26 cellular contexts compared by ENCODE assay signal in genomic region chr3:68751883-68752282, GRCh38.
DNase-seq lines count a peak whose midpoint lies in the region; ATAC-seq and TF ChIP-seq lines count a peak whose summit lies in the region.
"Had no signal": no experiment of that assay in that cellular context is flagged by ENCODE, and none has a peak within 500 bp of the region (broad histone marks: within the 10 kb centered on the region; RNA-seq: fewer than 3 reads in every experiment).

No MANE protein-coding gene starts in this region.

- peak; percentile 73 for ATAC-seq in activated naive CD8-positive, alpha-beta T cell treated with anti-CD3 and anti-CD28 coated beads, Interleukin-2, amount 10 ng/mL, durations not matched to agents 7 days and 5 days (ENCODE audit: low read depth)
- ATAC-seq in GM19452 (IDR thresholded peaks at IDR 0.05; ENCODE audit: unreplicated experiment), result peak; percentile 47
- peak; percentile 49 for ATAC-seq in HG03460 (IDR thresholded peaks at IDR 0.05; ENCODE audit: unreplicated experiment)
- peak; percentile 43 to 59 for ATAC-seq in stimulated activated naive B cell treated with anti-CD40 and anti-IgM and Interleukin-4, amounts not matched to agents 10 μg/mL and 1 μg/mL and 100 μg/mL, for 72 hours (replicated peaks)
- ATAC-seq: A549, natural killer cell, pancreas had no signal

- peak overlapping the region; percentile 4 for H3K27ac Mint-ChIP-seq in activated naive CD8-positive, alpha-beta T cell treated with anti-CD3 and anti-CD28 coated beads, Interleukin-2, amount 10 ng/mL, durations not matched to agents 7 days and 5 days
- H3K27ac Mint-ChIP-seq in activated naive CD8-positive, alpha-beta T cell treated with anti-CD3 and anti-CD28 coated beads for 36 hours, result no peak overlapping the region
- H3K27ac Mint-ChIP-seq in stimulated activated naive B cell treated with anti-CD40 and anti-IgM and Interleukin-4, amounts not matched to agents 10 μg/mL and 1 μg/mL and 100 μg/mL, for 72 hours, result no peak overlapping the region
- H3K27ac Mint-ChIP-seq in CD14-positive monocyte, result no peak overlapping the region
- H3K27ac Mint-ChIP-seq: natural killer cell had no signal

- intact Hi-C loops in CD14-positive monocyte (cut with micrococcal nuclease), result no loop called here
- intact Hi-C loops in uterus (cut with DNase I; ENCODE audit: low total_unique reads), result no loop called here

- peaks cover 15% of the 10 kb centered on the region for H3K4me1 Mint-ChIP-seq in activated naive CD8-positive, alpha-beta T cell treated with anti-CD3 and anti-CD28 coated beads, Interleukin-2, amount 10 ng/mL, durations not matched to agents 7 days and 5 days
- H3K4me1 Mint-ChIP-seq in activated naive CD8-positive, alpha-beta T cell treated with anti-CD3 and anti-CD28 coated beads for 36 hours, result peaks cover 15% of the 10 kb centered on the region
- peaks cover 2 to 6% of the 10 kb centered on the region in 2 donors for H3K4me1 Mint-ChIP-seq in stimulated activated naive B cell treated with anti-CD40 and anti-IgM and Interleukin-4, amounts not matched to agents 10 μg/mL and 1 μg/mL and 100 μg/mL, for 72 hours
- H3K4me1 Mint-ChIP-seq in CD14-positive monocyte, result no peaks in the 10 kb centered on the region
- H3K4me1 Mint-ChIP-seq: central memory CD8-positive, alpha-beta T cell; natural killer cell had no signal

- H3K9me3 ChIP-seq in uterus, result no peaks in the 10 kb centered on the region
- H3K9me3 ChIP-seq: A549, Caco-2, pancreas, SK-N-SH, vagina had no signal

- H3K27me3 Mint-ChIP-seq in activated naive CD8-positive, alpha-beta T cell treated with anti-CD3 and anti-CD28 coated beads, Interleukin-2, amount 10 ng/mL, durations not matched to agents 7 days and 5 days, result no peaks in the 10 kb centered on the region
- peaks cover 10% of the 10 kb centered on the region for H3K27me3 Mint-ChIP-seq in activated naive CD8-positive, alpha-beta T cell treated with anti-CD3 and anti-CD28 coated beads for 36 hours
- H3K27me3 Mint-ChIP-seq in stimulated activated naive B cell treated with anti-CD40 and anti-IgM and Interleukin-4, amounts not matched to agents 10 μg/mL and 1 μg/mL and 100 μg/mL, for 72 hours, result no peaks in the 10 kb centered on the region
- peaks cover 0 to 2% (median 0%) of the 10 kb centered on the region in 3 donors for H3K27me3 Mint-ChIP-seq in CD14-positive monocyte (ENCODE audit: low read depth in 3 of 3)

- POLR2A ChIA-PET in activated naive CD8-positive, alpha-beta T cell treated with anti-CD3 and anti-CD28 coated beads, Interleukin-2, amount 10 ng/mL, durations not matched to agents 7 days and 5 days (lab: Charles Lee), result no interaction called here

- H3K27ac ChIP-seq in uterus, result no peak overlapping the region
- H3K27ac ChIP-seq: A549, pancreas, suprapubic skin, vagina had no signal

- H3K27me3 ChIP-seq in uterus, result no peaks in the 10 kb centered on the region
- H3K27me3 ChIP-seq: pancreas, suprapubic skin, vagina had no signal

- peaks cover 3% of the 10 kb centered on the region for H3K9me3 Mint-ChIP-seq in activated naive CD8-positive, alpha-beta T cell treated with anti-CD3 and anti-CD28 coated beads, Interleukin-2, amount 10 ng/mL, durations not matched to agents 7 days and 5 days
- no peaks in the 10 kb centered on the region for H3K9me3 Mint-ChIP-seq in activated naive CD8-positive, alpha-beta T cell treated with anti-CD3 and anti-CD28 coated beads for 36 hours
- no peaks in the 10 kb centered on the region for H3K9me3 Mint-ChIP-seq in stimulated activated naive B cell treated with anti-CD40 and anti-IgM and Interleukin-4, amounts not matched to agents 10 μg/mL and 1 μg/mL and 100 μg/mL, for 72 hours
- peaks cover 0 to 5% (median 0%) of the 10 kb centered on the region in 7 donors for H3K9me3 Mint-ChIP-seq in CD14-positive monocyte
- H3K9me3 Mint-ChIP-seq: central memory CD8-positive, alpha-beta T cell had no signal

- no peak for DNase-seq in activated naive CD8-positive, alpha-beta T cell treated with anti-CD3 and anti-CD28 coated beads, Interleukin-2, amount 10 ng/mL, durations not matched to agents 7 days and 5 days
- no peak for DNase-seq in activated naive CD8-positive, alpha-beta T cell treated with anti-CD3 and anti-CD28 coated beads for 36 hours
- no peak for DNase-seq in stimulated activated naive B cell treated with anti-CD40 and anti-IgM and Interleukin-4, amounts not matched to agents 10 μg/mL and 1 μg/mL and 100 μg/mL, for 72 hours
- DNase-seq in NCI-H82 (lab: John Stamatoyannopoulos, UW) (no peak), CD14-positive monocyte (ENCODE audit: low spot score) (no peak), uterus (no peak)
- DNase-seq: activated CD4-positive, alpha-beta T cell treated with anti-CD3 and anti-CD28 coated beads for 4 hours; activated naive CD4-positive, alpha-beta T cell treated with anti-CD3 and anti-CD28 coated beads, Interleukin-2, amount 50 U/mL, for 16 hours; Caco-2; dermis blood vessel endothelial cell; DMS79 treated with DMSO at 0.1 percent for 48 hours; islet precursor cell; Karpas-422; midbrain; natural killer cell; NCI-H1694; NCI-H526; pancreas; SK-N-SH; T-helper 2 cell had no signal

- H3K4me3 Mint-ChIP-seq in activated naive CD8-positive, alpha-beta T cell treated with anti-CD3 and anti-CD28 coated beads, Interleukin-2, amount 10 ng/mL, durations not matched to agents 7 days and 5 days, result peak overlapping the region; percentile 22
- H3K4me3 Mint-ChIP-seq in activated naive CD8-positive, alpha-beta T cell treated with anti-CD3 and anti-CD28 coated beads for 36 hours, result no peak overlapping the region
- no peak overlapping the region for H3K4me3 Mint-ChIP-seq in stimulated activated naive B cell treated with anti-CD40 and anti-IgM and Interleukin-4, amounts not matched to agents 10 μg/mL and 1 μg/mL and 100 μg/mL, for 72 hours
- H3K4me3 Mint-ChIP-seq in CD14-positive monocyte, result no peak overlapping the region
- H3K4me3 Mint-ChIP-seq: central memory CD8-positive, alpha-beta T cell; natural killer cell had no signal

- TF ChIP-seq CTCF in CD14-positive monocyte (IDR thresholded peaks at IDR 0.05), result no peak
- no peak for TF ChIP-seq CTCF in uterus (IDR thresholded peaks at IDR 0.05)

- H3K36me3 ChIP-seq in uterus, result no peaks in the 10 kb centered on the region
- H3K36me3 ChIP-seq: pancreas, suprapubic skin, vagina had no signal

- no peaks in the 10 kb centered on the region for H3K4me1 ChIP-seq in uterus
- H3K4me1 ChIP-seq: A549, Caco-2, pancreas, suprapubic skin, vagina had no signal

- no peak for TF ChIP-seq POLR2A in uterus (IDR thresholded peaks at IDR 0.05)

- H3K36me3 Mint-ChIP-seq in activated naive CD8-positive, alpha-beta T cell treated with anti-CD3 and anti-CD28 coated beads, Interleukin-2, amount 10 ng/mL, durations not matched to agents 7 days and 5 days, result peaks cover 2% of the 10 kb centered on the region
- no peaks in the 10 kb centered on the region for H3K36me3 Mint-ChIP-seq in activated naive CD8-positive, alpha-beta T cell treated with anti-CD3 and anti-CD28 coated beads for 36 hours
- H3K36me3 Mint-ChIP-seq in stimulated activated naive B cell treated with anti-CD40 and anti-IgM and Interleukin-4, amounts not matched to agents 10 μg/mL and 1 μg/mL and 100 μg/mL, for 72 hours, result no peaks in the 10 kb centered on the region
- H3K36me3 Mint-ChIP-seq in CD14-positive monocyte, result no peaks in the 10 kb centered on the region
- H3K36me3 Mint-ChIP-seq: natural killer cell had no signal

- no peak overlapping the region for H3K4me3 ChIP-seq in uterus
- H3K4me3 ChIP-seq: A549, pancreas, suprapubic skin, vagina had no signal
